In the genomic region with DNA sequence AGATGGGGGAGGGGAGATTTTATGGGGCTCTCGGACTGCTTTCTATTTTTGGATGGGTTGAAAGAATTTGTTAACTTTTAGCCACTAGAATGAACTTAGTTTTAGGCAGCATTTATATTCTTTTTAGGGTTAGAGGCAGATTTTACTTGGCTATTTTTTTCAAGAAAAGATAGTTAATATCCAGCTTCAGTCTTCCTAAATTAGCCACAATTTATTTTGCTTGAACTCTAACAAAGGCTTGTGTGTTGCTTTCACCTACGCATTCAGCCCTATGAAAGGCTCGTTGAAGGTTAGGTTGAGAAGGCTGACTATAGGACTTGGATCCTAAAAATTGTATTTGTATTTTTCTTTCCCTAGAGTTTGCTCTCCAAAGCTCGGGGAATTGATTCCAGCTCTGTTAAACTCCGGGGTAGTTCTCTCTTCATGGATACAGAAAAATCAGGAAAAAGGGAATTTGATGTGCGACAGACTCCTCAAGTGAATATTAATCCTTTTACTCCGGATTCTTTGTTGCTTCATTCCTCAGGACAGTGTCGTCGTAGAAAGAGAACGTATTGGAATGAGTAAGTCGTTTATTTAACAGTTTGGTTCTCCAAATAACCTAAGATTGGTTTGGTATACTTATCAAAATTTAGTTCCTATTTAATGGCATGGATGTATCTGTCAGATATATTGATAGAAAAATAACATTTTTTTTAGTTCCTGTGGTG, we compare ENCODE assay signal across 2 cellular contexts.
TF ChIP-seq lines count a peak whose summit lies in the region.

No MANE protein-coding gene starts in this region.

TF ChIP-seq in A549, 52 proteins besides CTCF, POLR2A, EP300 and RAD21:
- TF ChIP-seq, protein P1, sequence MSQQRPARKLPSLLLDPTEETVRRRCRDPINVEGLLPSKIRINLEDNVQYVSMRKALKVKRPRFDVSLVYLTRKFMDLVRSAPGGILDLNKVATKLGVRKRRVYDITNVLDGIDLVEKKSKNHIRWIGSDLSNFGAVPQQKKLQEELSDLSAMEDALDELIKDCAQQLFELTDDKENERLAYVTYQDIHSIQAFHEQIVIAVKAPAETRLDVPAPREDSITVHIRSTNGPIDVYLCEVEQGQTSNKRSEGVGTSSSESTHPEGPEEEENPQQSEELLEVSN (IDR thresholded peaks at IDR 0.05; ENCODE audit: borderline replicate concordance, low read depth): 0 out of 2 replicates have a peak, but pooled peaks have one; percentile 10
- no peak for TF ChIP-seq CHD2 (IDR thresholded peaks at IDR 0.05; ENCODE audit: low read length, partially characterized antibody)
- TF ChIP-seq FOXS1 (CRISPR knock-in tag; IDR thresholded peaks at IDR 0.05): no peak
- TF ChIP-seq MYC (IDR thresholded peaks at IDR 0.05; ENCODE audit: borderline replicate concordance, low read length): no peak
- no peak for TF ChIP-seq KDM5A (IDR thresholded peaks at IDR 0.05)
- no peak for TF ChIP-seq RCOR1 (IDR thresholded peaks at IDR 0.05; ENCODE audit: low read depth, low read length)
- TF ChIP-seq, protein P2, sequence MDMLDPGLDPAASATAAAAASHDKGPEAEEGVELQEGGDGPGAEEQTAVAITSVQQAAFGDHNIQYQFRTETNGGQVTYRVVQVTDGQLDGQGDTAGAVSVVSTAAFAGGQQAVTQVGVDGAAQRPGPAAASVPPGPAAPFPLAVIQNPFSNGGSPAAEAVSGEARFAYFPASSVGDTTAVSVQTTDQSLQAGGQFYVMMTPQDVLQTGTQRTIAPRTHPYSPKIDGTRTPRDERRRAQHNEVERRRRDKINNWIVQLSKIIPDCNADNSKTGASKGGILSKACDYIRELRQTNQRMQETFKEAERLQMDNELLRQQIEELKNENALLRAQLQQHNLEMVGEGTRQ (IDR thresholded peaks at IDR 0.05): no peak
- TF ChIP-seq ATOH8 (CRISPR knock-in tag; IDR thresholded peaks at IDR 0.05; ENCODE audit: low read depth): no peak

TF ChIP-seq in GM12878, 131 proteins besides CTCF, POLR2A, EP300 and RAD21:
- TF ChIP-seq IKZF2 (IDR thresholded peaks at IDR 0.05) (0 out of 4 replicates have a peak, but pooled peaks of 1 of the 2 experiments have one; percentile 10), TAF1 (IDR thresholded peaks at IDR 0.05; ENCODE audit: borderline replicate concordance, low read depth, low read length) (no peak), PML (IDR thresholded peaks at IDR 0.05; ENCODE audit: low read length) (0 out of 2 replicates have a peak, but pooled peaks have one; percentile 2), MEF2A (IDR thresholded peaks at IDR 0.05; ENCODE audit: insufficient read depth, low read depth, low read length) (0 out of 2 replicates have a peak, but pooled peaks have one; percentile 36), POU2F2 (IDR thresholded peaks at IDR 0.05; ENCODE audit: borderline replicate concordance, low read depth, low read length) (no peak), NFIC (IDR thresholded peaks at IDR 0.05; ENCODE audit: low read depth, low read length) (peak; percentile 19; the same call in 1 of the 2 replicates)
